ENCODE assay signal across 15 cellular contexts in genomic region chr1:100461222-100461621, GRCh38.
A peak's percentile ranks its signal among the peaks of the same experiment; 100 is the strongest.
DNase-seq lines count a peak whose midpoint lies in the region; ATAC-seq, FAIRE-seq and TF ChIP-seq lines count a peak whose summit lies in the region.
"Had no signal": no experiment of that assay in that cellular context is flagged by ENCODE, and none has a peak within 500 bp of the region (broad histone marks: within the 10 kb centered on the region; RNA-seq: fewer than 3 reads in every experiment).

No MANE protein-coding gene starts in this region.

- WGBS in heart left ventricle, 4 donors: 43 to 78% (median 61%) methylated on average over 4 of the region's 4 CpGs

- H3K4me1 ChIP-seq in heart left ventricle: peaks cover 0 to 18% (median 6%) of the 10 kb centered on the region in 12 donors

- peak; percentile 55 to 85 (median 68) for ATAC-seq in heart left ventricle
- ATAC-seq in HG03139 (IDR thresholded peaks at IDR 0.05; ENCODE audit: unreplicated experiment): no peak
- no peak for ATAC-seq in GM18505 (IDR thresholded peaks at IDR 0.05; ENCODE audit: unreplicated experiment)
- ATAC-seq: CD8-positive, alpha-beta T cell had no signal

- no peaks in the 10 kb centered on the region for H3K27me3 ChIP-seq in heart left ventricle

- H3K27ac ChIP-seq in heart left ventricle: peak overlapping the region in 1 of 12 donors; percentile 55

- DNase-seq in ELF-1 (ENCODE audit: low read depth, low spot score) (peak; percentile 5), NCI-H2227 treated with DMSO at 0.1 percent for 48 hours (lab: John Stamatoyannopoulos, UW) (peak; percentile 10), heart left ventricle (peak in 3 of 5 donors; percentile 16 to 40 (median 39)), retina (peak; percentile 14), GM12891 (ENCODE audit: insufficient read length, low spot score) (no peak)
- DNase-seq: activated B cell treated with CpG ODN at 0.5 μM for 24 hours; activated gamma-delta T cell treated with Interleukin-2 at 50 U/mL for 16 hours; CD8-positive, alpha-beta T cell; MV-4-11; stimulated activated CD4-positive, alpha-beta T cell treated with anti-CD3 and anti-CD28 coated beads, Interleukin-2, amount 100 ng/mL, for 24 hours; stimulated activated CD8-positive, alpha-beta memory T cell treated with anti-CD3 and anti-CD28 coated beads, Interleukin-4, amount 100 ng/mL, for 48 hours had no signal

- H3K4me3 ChIP-seq in heart left ventricle: no peak overlapping the region

- FAIRE-seq in GM12891 (lab: Jason Lieb, UNC): no peak
- FAIRE-seq: bronchial epithelial cell, RCC 7860 had no signal

- no peak for TF ChIP-seq CTCF in heart left ventricle (IDR thresholded peaks at IDR 0.05)

- H3K36me3 ChIP-seq in heart left ventricle: peaks cover 0 to 17% (median 0%) of the 10 kb centered on the region in 9 donors

- intact Hi-C loops in heart left ventricle (cut with DNase I): loop anchor here in 6 of 10 donors (5.0 to 10.0 kb wide), 6 partner anchors 144 to 654 kb away; partner anchors contain the start of genes SASS6 (in 1 of the 6) and TRMT13 (in 1 of the 6)

- H3K9me3 ChIP-seq in heart left ventricle: no peaks in the 10 kb centered on the region

- TF ChIP-seq POLR2A in heart left ventricle (IDR thresholded peaks at IDR 0.05): no peak
- no peak for TF ChIP-seq POLR2A in GM12891 (IDR thresholded peaks at IDR 0.05; ENCODE audit: low read depth, low read length)
- no peak for TF ChIP-seq POLR2A in GM18505 (IDR thresholded peaks at IDR 0.05; ENCODE audit: borderline replicate concordance, extremely low read depth, insufficient read depth, insufficient read length)

TF ChIP-seq in GM12891, 5 proteins besides CTCF, POLR2A, EP300 and RAD21:
- TF ChIP-seq PAX5 (IDR thresholded peaks at IDR 0.05; ENCODE audit: insufficient read depth, low read length, severe bottlenecking) (no peak), POLR2AphosphoS5 (IDR thresholded peaks at IDR 0.05; ENCODE audit: low read depth, low read length) (no peak), SPI1 (IDR thresholded peaks at IDR 0.05; ENCODE audit: low read depth, low read length) (no peak), TAF1 (IDR thresholded peaks at IDR 0.05; ENCODE audit: low read depth, low read length) (no peak), POU2F2 (IDR thresholded peaks at IDR 0.05; ENCODE audit: low read depth, low read length) (no peak)

Comparison
In these comparisons a context has a peak if more than half of its experiments do, and no peak if none do; other contexts are left out.
1. ATAC-seq: peak in heart left ventricle (4 of 4); none in HG03139 (single experiment) and GM18505 (single experiment).